17 cellular contexts compared by ENCODE assay signal in genomic region chr10:78672898-78673297, GRCh38.
DNase-seq lines count a peak whose midpoint lies in the region; ATAC-seq and TF ChIP-seq lines count a peak whose summit lies in the region.
"Had no signal": no experiment of that assay in that cellular context is flagged by ENCODE, and none has a peak within 500 bp of the region (broad histone marks: within the 10 kb centered on the region; RNA-seq: fewer than 3 reads in every experiment).

No MANE protein-coding gene starts in this region.

- H3K79me2 ChIP-seq in PC-3 (ENCODE audit: low read length) (no peaks in the 10 kb centered on the region), MM.1S (ENCODE audit: low read length) (no peaks in the 10 kb centered on the region)

- BruUV-seq in PC-3 (replicated peaks; lab: Mats Ljungman, UMichigan), result no TSS peak

- peak; percentile 79 for ATAC-seq in PC-3
- no peak for ATAC-seq in HG02798 (IDR thresholded peaks at IDR 0.05; ENCODE audit: poor library complexity, unreplicated experiment)
- ATAC-seq: naive thymus-derived CD4-positive, alpha-beta T cell had no signal

- no peak for TF ChIP-seq CTCF in PC-3 (conservative IDR thresholded peaks at IDR 0.05; ENCODE audit: low read depth, low read length)
- no peak for TF ChIP-seq CTCF in epithelial cell of proximal tubule (conservative IDR thresholded peaks at IDR 0.05; ENCODE audit: low read depth, low read length)
- TF ChIP-seq CTCF in MM.1S (IDR thresholded peaks at IDR 0.05; ENCODE audit: low read length), result no peak

- H3K36me3 ChIP-seq in PC-3 (ENCODE audit: low read depth, low read length), result no peaks in the 10 kb centered on the region
- no peaks in the 10 kb centered on the region for H3K36me3 ChIP-seq in MM.1S (replicated peaks; ENCODE audit: insufficient read depth, low read length)
- H3K36me3 ChIP-seq: adrenal gland, sigmoid colon, upper lobe of left lung had no signal

- H3K4me1 ChIP-seq in PC-3 (ENCODE audit: insufficient read depth, low read length) (peaks cover 6% of the 10 kb centered on the region), MM.1S (ENCODE audit: low read length) (no peaks in the 10 kb centered on the region)
- H3K4me1 ChIP-seq: adrenal gland, sigmoid colon, upper lobe of left lung had no signal

- CTCF ChIA-PET in PC-3 (lab: Charles Lee), result interaction anchor here (0.5 to 0.6 kb wide), 2 partner anchors 15 to 620 kb away, joined by 3 read pairs; no protein-coding TSS in a partner anchor

- H3K27me3 ChIP-seq in PC-3 (ENCODE audit: low read length), result peaks cover 7% of the 10 kb centered on the region; the same call in 1 of the 2 replicates
- H3K27me3 ChIP-seq in MM.1S (replicated peaks; ENCODE audit: insufficient read depth, low read length), result no peaks in the 10 kb centered on the region
- H3K27me3 ChIP-seq: adrenal gland, sigmoid colon, upper lobe of left lung had no signal

- H3K27ac ChIP-seq in PC-3 (ENCODE audit: low read length), result no peak overlapping the region
- H3K27ac ChIP-seq in MM.1S (ENCODE audit: low read length), result no peak overlapping the region
- H3K27ac ChIP-seq: adrenal gland, sigmoid colon, upper lobe of left lung had no signal

- DNase-seq in GM03348 (ENCODE audit: low spot score) (peak; percentile 61), PC-3 (peak; percentile 97), epithelial cell of proximal tubule (ENCODE audit: low read depth) (peak; percentile 56), renal cortical epithelial cell (ENCODE audit: low read depth) (peak; percentile 84), MM.1S (no peak), D341Med (ENCODE audit: low spot score) (no peak), DMS53 treated with DMSO at 0.1 percent for 48 hours (lab: John Stamatoyannopoulos, UW; ENCODE audit: unreplicated experiment) (no peak)
- DNase-seq: activated CD4-positive, alpha-beta T cell treated with anti-CD3 and anti-CD28 coated beads, Interleukin-2, amount 10 ng/mL, durations not matched to agents 24 days and 14 days; adrenal gland; naive thymus-derived CD4-positive, alpha-beta T cell; NCI-H1092 treated with DMSO at 0.1 percent for 48 hours; NCI-H2029 treated with DMSO at 0.1 percent for 48 hours; sigmoid colon; stimulated activated CD4-positive, alpha-beta T cell treated with anti-CD3 and anti-CD28 coated beads, Interleukin-1b, Interleukin-23, amount 100 ng/mL, for 48 hours; SW 1271; upper lobe of left lung had no signal

- H3K4me3 ChIP-seq in PC-3 (ENCODE audit: low read length) (no peak overlapping the region), epithelial cell of proximal tubule (ENCODE audit: low read depth, low read length) (no peak overlapping the region), MM.1S (ENCODE audit: low read length) (no peak overlapping the region)
- H3K4me3 ChIP-seq: adrenal gland, sigmoid colon, upper lobe of left lung had no signal

- H3F3A ChIP-seq in PC-3 (ENCODE audit: low read length, unreplicated experiment), result no peaks in the 10 kb centered on the region
- H3F3A ChIP-seq in MM.1S (ENCODE audit: insufficient read depth, low read length), result no peaks in the 10 kb centered on the region

- H3K4me2 ChIP-seq in PC-3 (ENCODE audit: low read length) (no peak overlapping the region), MM.1S (ENCODE audit: low read depth, low read length) (no peak overlapping the region)

- H3K9me3 ChIP-seq in PC-3 (ENCODE audit: low read length) (no peaks in the 10 kb centered on the region), MM.1S (replicated peaks; ENCODE audit: insufficient read depth, low read length) (no peaks in the 10 kb centered on the region)
- H3K9me3 ChIP-seq: adrenal gland, sigmoid colon, upper lobe of left lung had no signal

- POLR2A ChIA-PET in PC-3 (lab: Charles Lee; ENCODE audit: unreplicated experiment), result no interaction called here

- intact Hi-C loops in PC-3 (cut with micrococcal nuclease), result no loop called here

- H4K20me1 ChIP-seq in PC-3 (ENCODE audit: low read length) (no peaks in the 10 kb centered on the region), MM.1S (ENCODE audit: insufficient read depth, low read length) (no peaks in the 10 kb centered on the region)

- no peak overlapping the region for H2AFZ ChIP-seq in PC-3 (ENCODE audit: low read length)
- no peak overlapping the region for H2AFZ ChIP-seq in MM.1S (ENCODE audit: low read length)

- no peak overlapping the region for H3K9ac ChIP-seq in PC-3 (ENCODE audit: low read length)
- H3K9ac ChIP-seq in MM.1S (ENCODE audit: low read length), result no peak overlapping the region

- no peaks in the 10 kb centered on the region for H3K9me2 ChIP-seq in PC-3 (replicated peaks; ENCODE audit: low read length)
- H3K9me2 ChIP-seq in MM.1S (replicated peaks; ENCODE audit: insufficient read depth, low read length), result no peaks in the 10 kb centered on the region

Comparison
In these comparisons a context has a peak if more than half of its experiments do, and no peak if none do; other contexts are left out.
1. DNase-seq: peak in GM03348 (single experiment), PC-3 (single experiment), epithelial cell of proximal tubule (single experiment) and renal cortical epithelial cell (single experiment); none in MM.1S (single experiment), D341Med (single experiment) and DMS53 treated with DMSO at 0.1 percent for 48 hours (single experiment).